In genomic region chr10:129534826-129535225, GRCh38 we compare ENCODE assay signal across 31 cellular contexts.
"Had no signal": no experiment of that assay in that cellular context is flagged by ENCODE, and none has a peak within 500 bp of the region (broad histone marks: within the 10 kb centered on the region; RNA-seq: fewer than 3 reads in every experiment).

No MANE protein-coding gene starts in this region.

- DNase-seq: activated CD4-positive, alpha-beta memory T cell treated with anti-CD3 and anti-CD28 coated beads, Interleukin-2, amount 10 ng/mL, durations not matched to agents 7 days and 5 days; activated CD4-positive, alpha-beta T cell treated with anti-CD3 and anti-CD28 coated beads for 1 hour; activated CD4-positive, alpha-beta T cell treated with anti-CD3 and anti-CD28 coated beads for 48 hours; activated CD4-positive, CD25-positive, alpha-beta regulatory T cell; activated CD8-positive, alpha-beta memory T cell treated with anti-CD3 and anti-CD28 coated beads for 24 hours; activated CD8-positive, alpha-beta memory T cell treated with anti-CD3 and anti-CD28 coated beads, Interleukin-2, amount 10 ng/mL, durations not matched to agents 7 days and 5 days; activated CD8-positive, alpha-beta memory T cell treated with anti-CD3 and anti-CD28 coated beads, Interleukin-2, amount 50 U/mL, for 48 hours; activated effector memory CD4-positive, alpha-beta T cell treated with Interleukin-2 at 50 U/mL for 16 hours; activated naive CD4-positive, alpha-beta T cell treated with anti-CD3 and anti-CD28 coated beads, Interleukin-2, amount 50 U/mL, for 16 hours; activated naive CD8-positive, alpha-beta T cell treated with anti-CD3 and anti-CD28 coated beads for 36 hours; activated T-cell treated with anti-CD3 and anti-CD28 coated beads, Interleukin-2, amount 50 U/mL, for 48 hours; amniotic stem cell; aorta; Karpas-422; MG63; NCI-H1048; NCI-H1105 treated with DMSO at 0.1 percent for 48 hours; NCI-H1436; NCI-H1694; NCI-H1930; NCI-H2081 treated with DMSO at 0.1 percent for 48 hours; NCI-H345; NCI-H524 treated with DMSO at 0.1 percent for 48 hours; SHP77; SJCRH30; T1000; WERI-Rb-1 had no signal

- H3K27me3 Mint-ChIP-seq: activated CD4-positive, alpha-beta memory T cell treated with anti-CD3 and anti-CD28 coated beads, Interleukin-2, amount 10 ng/mL, durations not matched to agents 7 days and 5 days; activated CD8-positive, alpha-beta memory T cell treated with anti-CD3 and anti-CD28 coated beads, Interleukin-2, amount 10 ng/mL, durations not matched to agents 7 days and 5 days; activated naive CD8-positive, alpha-beta T cell treated with anti-CD3 and anti-CD28 coated beads for 36 hours; central memory CD8-positive, alpha-beta T cell had no signal

- H3K4me1 ChIP-seq: SJCRH30 had no signal

- H3K36me3 ChIP-seq: cardiac muscle cell, MG63, SJCRH30, WERI-Rb-1 had no signal

- H3K4me1 Mint-ChIP-seq: activated CD4-positive, alpha-beta memory T cell treated with anti-CD3 and anti-CD28 coated beads, Interleukin-2, amount 10 ng/mL, durations not matched to agents 7 days and 5 days had no signal

- H3K4me3 ChIP-seq: cardiac muscle cell, MG63, SJCRH30, SK-N-MC had no signal

- H3K27ac ChIP-seq: cardiac muscle cell, SJCRH30, SK-N-MC, WERI-Rb-1 had no signal

- H3K27ac Mint-ChIP-seq: activated CD4-positive, alpha-beta memory T cell treated with anti-CD3 and anti-CD28 coated beads, Interleukin-2, amount 10 ng/mL, durations not matched to agents 7 days and 5 days; activated CD8-positive, alpha-beta memory T cell treated with anti-CD3 and anti-CD28 coated beads, Interleukin-2, amount 10 ng/mL, durations not matched to agents 7 days and 5 days; activated naive CD8-positive, alpha-beta T cell treated with anti-CD3 and anti-CD28 coated beads for 36 hours had no signal

- H3K9me3 ChIP-seq: MG63, SJCRH30 had no signal

- H3K9me3 Mint-ChIP-seq: activated CD4-positive, alpha-beta memory T cell treated with anti-CD3 and anti-CD28 coated beads, Interleukin-2, amount 10 ng/mL, durations not matched to agents 7 days and 5 days; activated naive CD8-positive, alpha-beta T cell treated with anti-CD3 and anti-CD28 coated beads for 36 hours; central memory CD8-positive, alpha-beta T cell had no signal

- H3K4me3 Mint-ChIP-seq: activated CD4-positive, alpha-beta memory T cell treated with anti-CD3 and anti-CD28 coated beads, Interleukin-2, amount 10 ng/mL, durations not matched to agents 7 days and 5 days; activated CD8-positive, alpha-beta memory T cell treated with anti-CD3 and anti-CD28 coated beads, Interleukin-2, amount 10 ng/mL, durations not matched to agents 7 days and 5 days; activated naive CD8-positive, alpha-beta T cell treated with anti-CD3 and anti-CD28 coated beads for 36 hours; central memory CD8-positive, alpha-beta T cell had no signal

- ATAC-seq: activated CD8-positive, alpha-beta memory T cell treated with anti-CD3 and anti-CD28 coated beads, Interleukin-2, amount 10 ng/mL, durations not matched to agents 7 days and 5 days; Panc1 had no signal

- H3K27me3 ChIP-seq: cardiac muscle cell, MG63, SJCRH30 had no signal
